In the genomic region with DNA sequence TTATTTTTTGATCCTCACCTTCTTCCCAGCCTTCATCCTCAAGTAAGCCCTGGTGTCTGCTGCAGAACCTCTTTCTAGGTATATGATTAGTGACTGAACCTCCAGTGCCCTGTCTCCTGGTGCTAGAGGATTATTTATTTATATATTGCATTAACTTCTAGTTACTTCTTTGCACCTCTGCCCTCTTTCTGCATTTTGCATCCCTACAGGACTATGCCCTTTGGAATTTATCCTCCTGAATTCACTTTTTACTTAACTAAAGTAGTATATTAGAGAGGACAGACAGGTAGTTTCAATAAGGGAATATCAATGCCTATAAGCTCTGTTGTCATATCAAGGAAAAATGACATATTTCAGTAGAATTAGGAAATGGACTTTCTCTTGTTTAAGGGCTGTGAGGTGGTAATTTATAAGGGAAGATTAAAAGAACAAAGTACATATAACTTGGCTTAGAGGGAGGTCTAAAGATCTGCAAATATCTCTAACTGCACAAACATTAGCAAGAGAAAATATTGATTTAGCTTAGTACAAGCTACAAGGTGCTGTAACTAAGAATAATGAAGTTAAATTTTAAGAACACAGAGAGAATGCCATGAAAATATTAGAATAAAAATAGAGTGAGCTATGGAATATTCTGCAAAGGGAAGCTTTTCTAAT, we compare ENCODE assay signal across 20 cellular contexts.
A peak's percentile ranks its signal among the peaks of the same experiment; 100 is the strongest.
DNase-seq lines count a peak whose midpoint lies in the region; ATAC-seq, FAIRE-seq and TF ChIP-seq lines count a peak whose summit lies in the region.
"Had no signal": no experiment of that assay in that cellular context is flagged by ENCODE, and none has a peak within 500 bp of the region (broad histone marks: within the 10 kb centered on the region; RNA-seq: fewer than 3 reads in every experiment).

No MANE protein-coding gene starts in this region.

- H3K27ac ChIP-seq in kidney (ENCODE audit: low read depth in 2 of 2, low read length in 2 of 2) (no peak overlapping the region), right lobe of liver (peak overlapping the region in 1 of 3 donors; percentile 9)
- H3K27ac ChIP-seq: BLaER1 treated with 17β-estradiol and CSF1 and Interleukin-3, amounts not matched to agents 10 nM and 100 nM; C4-2B had no signal

- no peak overlapping the region for H3K4me3 ChIP-seq in kidney (ENCODE audit: low read length in 2 of 2)
- no peak overlapping the region for H3K4me3 ChIP-seq in right lobe of liver
- H3K4me3 ChIP-seq: BLaER1 treated with 17β-estradiol and CSF1 and Interleukin-3, amounts not matched to agents 10 nM and 100 nM had no signal

- TF ChIP-seq POLR2A in right lobe of liver (IDR thresholded peaks at IDR 0.05) = no peak

- H3K36me3 ChIP-seq in kidney (ENCODE audit: control insufficient read depth in 1 of 2, insufficient read depth in 2 of 2, low read length in 2 of 2) = no peaks in the 10 kb centered on the region
- no peaks in the 10 kb centered on the region for H3K36me3 ChIP-seq in right lobe of liver
- H3K36me3 ChIP-seq: BLaER1 treated with 17β-estradiol and CSF1 and Interleukin-3, amounts not matched to agents 10 nM and 100 nM had no signal

- DNase-seq in kidney = no peak
- DNase-seq in right lobe of liver = no peak
- DNase-seq in NCI-H2107 treated with DMSO at 0.1 percent for 48 hours (lab: John Stamatoyannopoulos, UW; ENCODE audit: unreplicated experiment) = no peak
- DNase-seq: 8988T; ACHN; AML-193; Caco-2; Calu3; CD4-positive, alpha-beta T cell; CD8-positive, alpha-beta T cell; DMS79 treated with DMSO at 0.1 percent for 48 hours; GF-D8 had no signal

- H3K9me3 ChIP-seq in kidney (ENCODE audit: control insufficient read depth in 1 of 2, low read length in 2 of 2) (no peaks in the 10 kb centered on the region), right lobe of liver (no peaks in the 10 kb centered on the region)
- H3K9me3 ChIP-seq: BLaER1 treated with 17β-estradiol and CSF1 and Interleukin-3, amounts not matched to agents 10 nM and 100 nM; Caco-2 had no signal

- FAIRE-seq in colon (lab: Jason Lieb, UNC) (peak; percentile 24), kidney (lab: Jason Lieb, UNC) (peak; percentile 19)
- FAIRE-seq: A204.1, D721Med, G401.6, GM12891 had no signal

- no peak overlapping the region for H3K9ac ChIP-seq in kidney (ENCODE audit: low read length in 2 of 2)
- H3K9ac ChIP-seq: BLaER1 treated with 17β-estradiol and CSF1 and Interleukin-3, amounts not matched to agents 10 nM and 100 nM had no signal

- ATAC-seq in right lobe of liver = peak; percentile 69 to 87 (median 78)
- no peak for ATAC-seq in GM18517 (IDR thresholded peaks at IDR 0.05; ENCODE audit: unreplicated experiment)
- ATAC-seq: CD8-positive, alpha-beta T cell had no signal

- H3K27me3 ChIP-seq in right lobe of liver = no peaks in the 10 kb centered on the region
- H3K27me3 ChIP-seq: BLaER1 treated with 17β-estradiol and CSF1 and Interleukin-3, amounts not matched to agents 10 nM and 100 nM had no signal

- H3K4me1 ChIP-seq in kidney (ENCODE audit: control insufficient read depth in 1 of 2, insufficient read depth in 1 of 2, low read depth in 1 of 2, low read length in 2 of 2) (no peaks in the 10 kb centered on the region), right lobe of liver (no peaks in the 10 kb centered on the region)
- H3K4me1 ChIP-seq: BLaER1 treated with 17β-estradiol and CSF1 and Interleukin-3, amounts not matched to agents 10 nM and 100 nM; Caco-2 had no signal

- intact Hi-C loops in kidney (cut with DNase I) = no loop called here
- intact Hi-C loops in right lobe of liver (cut with DNase I) = no loop called here

- no peak for TF ChIP-seq CTCF in kidney (IDR thresholded peaks at IDR 0.05; ENCODE audit: borderline replicate concordance, extremely low read depth, insufficient read depth)
- no peak for TF ChIP-seq CTCF in right lobe of liver (IDR thresholded peaks at IDR 0.05)
